Comparison of ENCODE assay signal across 8 cellular contexts in the genomic region with DNA sequence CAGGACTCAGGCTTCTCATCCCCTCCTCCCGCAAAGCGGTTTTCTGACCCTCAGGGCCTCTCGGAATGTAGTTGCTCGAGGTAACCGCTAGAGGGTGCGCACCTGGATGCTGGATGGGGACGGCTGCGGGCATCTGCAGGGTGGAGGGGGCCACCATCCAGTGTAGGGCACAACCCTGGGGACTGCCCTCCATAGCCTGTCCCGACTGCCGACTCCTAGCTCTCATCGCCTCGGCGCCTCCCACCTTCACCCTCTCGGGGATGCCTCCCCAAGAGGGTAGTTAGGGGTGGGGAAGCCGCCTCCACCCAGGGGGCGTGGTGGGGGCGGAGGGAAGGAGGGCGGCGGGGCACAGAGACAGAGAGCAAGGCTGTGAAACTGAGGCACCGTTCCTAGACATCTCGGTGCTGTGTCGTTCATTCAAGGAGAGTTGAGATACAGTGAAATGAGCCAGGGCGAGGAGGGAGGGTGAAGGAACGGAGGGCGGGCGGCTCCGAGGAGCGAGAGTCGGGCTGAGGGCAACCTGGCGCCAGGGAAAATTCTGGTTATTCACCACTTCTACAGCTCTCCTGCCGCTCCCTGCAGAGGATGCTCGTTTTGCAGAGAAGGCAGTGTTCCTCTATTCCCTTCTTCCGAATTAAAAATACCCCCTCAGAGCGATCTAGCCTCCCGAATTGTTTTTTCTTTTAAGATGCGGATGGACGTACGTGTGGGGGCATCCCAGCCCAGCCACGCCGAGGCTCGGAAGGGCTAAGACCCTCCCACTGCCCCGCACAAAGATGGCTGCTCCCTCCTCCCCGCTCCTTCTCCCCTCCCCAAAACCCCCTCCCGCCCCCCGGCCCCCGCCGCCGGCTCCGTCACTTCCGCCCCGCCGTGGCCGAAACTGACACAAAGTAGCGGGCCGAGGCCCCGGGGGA. TPM values are rescaled to one million over a fixed set of nuclear protein-coding genes. Genes with fewer than 3 reads are reported as not detected.
DNase-seq lines count a peak whose midpoint lies in the region; ATAC-seq, FAIRE-seq and TF ChIP-seq lines count a peak whose summit lies in the region.

A gene with protein sequence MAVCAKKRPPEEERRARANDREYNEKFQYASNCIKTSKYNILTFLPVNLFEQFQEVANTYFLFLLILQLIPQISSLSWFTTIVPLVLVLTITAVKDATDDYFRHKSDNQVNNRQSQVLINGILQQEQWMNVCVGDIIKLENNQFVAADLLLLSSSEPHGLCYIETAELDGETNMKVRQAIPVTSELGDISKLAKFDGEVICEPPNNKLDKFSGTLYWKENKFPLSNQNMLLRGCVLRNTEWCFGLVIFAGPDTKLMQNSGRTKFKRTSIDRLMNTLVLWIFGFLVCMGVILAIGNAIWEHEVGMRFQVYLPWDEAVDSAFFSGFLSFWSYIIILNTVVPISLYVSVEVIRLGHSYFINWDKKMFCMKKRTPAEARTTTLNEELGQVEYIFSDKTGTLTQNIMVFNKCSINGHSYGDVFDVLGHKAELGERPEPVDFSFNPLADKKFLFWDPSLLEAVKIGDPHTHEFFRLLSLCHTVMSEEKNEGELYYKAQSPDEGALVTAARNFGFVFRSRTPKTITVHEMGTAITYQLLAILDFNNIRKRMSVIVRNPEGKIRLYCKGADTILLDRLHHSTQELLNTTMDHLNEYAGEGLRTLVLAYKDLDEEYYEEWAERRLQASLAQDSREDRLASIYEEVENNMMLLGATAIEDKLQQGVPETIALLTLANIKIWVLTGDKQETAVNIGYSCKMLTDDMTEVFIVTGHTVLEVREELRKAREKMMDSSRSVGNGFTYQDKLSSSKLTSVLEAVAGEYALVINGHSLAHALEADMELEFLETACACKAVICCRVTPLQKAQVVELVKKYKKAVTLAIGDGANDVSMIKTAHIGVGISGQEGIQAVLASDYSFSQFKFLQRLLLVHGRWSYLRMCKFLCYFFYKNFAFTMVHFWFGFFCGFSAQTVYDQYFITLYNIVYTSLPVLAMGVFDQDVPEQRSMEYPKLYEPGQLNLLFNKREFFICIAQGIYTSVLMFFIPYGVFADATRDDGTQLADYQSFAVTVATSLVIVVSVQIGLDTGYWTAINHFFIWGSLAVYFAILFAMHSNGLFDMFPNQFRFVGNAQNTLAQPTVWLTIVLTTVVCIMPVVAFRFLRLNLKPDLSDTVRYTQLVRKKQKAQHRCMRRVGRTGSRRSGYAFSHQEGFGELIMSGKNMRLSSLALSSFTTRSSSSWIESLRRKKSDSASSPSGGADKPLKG (plus strand): TSS at position 857 of the 914 bp plus-strand sequence. CDS start 2,617 bp downstream, outside the sequence.

- H2AFZ ChIP-seq in neuronal stem cell (ENCODE audit: low read length) = peak within 1 kb of the TSS; percentile 99

- ATAC-seq in GM19372 (IDR thresholded peaks at IDR 0.05; ENCODE audit: low read depth, unreplicated experiment) = peak; percentile 50

- H3K4me2 ChIP-seq in neuronal stem cell (ENCODE audit: insufficient read depth, low read length, poor library complexity, severe bottlenecking) = peak within 1 kb of the TSS; percentile 92

- peak within 1 kb of the TSS; percentile 44 for H3K23ac ChIP-seq in neuronal stem cell (ENCODE audit: low read depth, low read length, poor library complexity)

- no peak for TF ChIP-seq CTCF in subcutaneous adipose tissue (IDR thresholded peaks at IDR 0.05; ENCODE audit: low read depth)

- H3K18ac ChIP-seq in neuronal stem cell (ENCODE audit: low read length) = peak within 1 kb of the TSS; percentile 98

- peak within 1 kb of the TSS; percentile 68 to 93 for H3K4me3 ChIP-seq in neuronal stem cell (ENCODE audit: low read length in 2 of 2)

- peak within 1 kb of the TSS; percentile 90 for H2BK5ac ChIP-seq in neuronal stem cell (ENCODE audit: low read length)

- H3K4me1 ChIP-seq in neuronal stem cell (ENCODE audit: control insufficient read depth in 2 of 2, insufficient read depth in 1 of 2, low read depth in 1 of 2, low read length in 2 of 2) = peaks cover 7 to 25% of the 10 kb centered on the region in 2 donors

- H3K36me3 ChIP-seq in neuronal stem cell (replicated peaks in 1 of 2; ENCODE audit: control insufficient read depth in 2 of 2, insufficient read depth in 2 of 2, low read length in 2 of 2) = peaks cover 0 to 14% of the 10 kb centered on the region in 2 donors

- H3K14ac ChIP-seq in neuronal stem cell (ENCODE audit: low read length) = peak within 1 kb of the TSS; percentile 77

- peak within 1 kb of the TSS; percentile 59 for H2BK15ac ChIP-seq in neuronal stem cell (ENCODE audit: low read length)

- no peak within 1 kb of the TSS for H4K91ac ChIP-seq in neuronal stem cell (ENCODE audit: low read depth, low read length, poor library complexity)

- peaks cover 0 to 19% (median 0%) of the 10 kb centered on the region in 3 experiments for H3K27me3 ChIP-seq in neuronal stem cell (ENCODE audit: control insufficient read depth in 3 of 3, insufficient read depth in 3 of 3, low read depth in 1 of 3, low read length in 3 of 3)

- peak within 1 kb of the TSS; percentile 63 for H3K27ac ChIP-seq in neuronal stem cell (replicated peaks; ENCODE audit: low read length)

- no peak within 1 kb of the TSS for H3K4ac ChIP-seq in neuronal stem cell (ENCODE audit: low read length)

- H2BK120ac ChIP-seq in neuronal stem cell (ENCODE audit: low read depth, low read length) = peak within 1 kb of the TSS; percentile 36

- H2AK5ac ChIP-seq in neuronal stem cell (ENCODE audit: low read depth, low read length) = peak within 1 kb of the TSS; percentile 77

- peak within 1 kb of the TSS; percentile 94 for H3K9ac ChIP-seq in neuronal stem cell (ENCODE audit: low read depth, low read length, poor library complexity)

- FAIRE-seq in frontal cortex (lab: Jason Lieb, UNC) = no peak

- peaks cover 8% of the 10 kb centered on the region for H3K79me1 ChIP-seq in neuronal stem cell (ENCODE audit: low read depth, low read length)

- no CpG with 5 or more reads among the region's 56 CpGs for WGBS in neuronal stem cell (ENCODE audit: extremely low coverage in 2 of 2, insufficient read length in 2 of 2, insufficient replicate concordance in 1 of 2), 2 donors

- no peak within 1 kb of the TSS for H4K8ac ChIP-seq in neuronal stem cell (ENCODE audit: low read depth, low read length)

- no peaks in the 10 kb centered on the region for H3K9me3 ChIP-seq in neuronal stem cell (replicated peaks in 1 of 2; ENCODE audit: control insufficient read depth in 2 of 2, insufficient read depth in 1 of 2, low read depth in 1 of 2, low read length in 2 of 2)

- peak within 1 kb of the TSS; percentile 82 for H2BK12ac ChIP-seq in neuronal stem cell (ENCODE audit: low read length)

- DNase-seq in AG08396 (ENCODE audit: low spot score) = peak; percentile 86
- DNase-seq in M059J (ENCODE audit: low read depth) = peak; percentile 77
- peak; percentile 89 for DNase-seq in SK-N-DZ (ENCODE audit: low spot score)
- peak; percentile 48 to 69 (median 62) for DNase-seq in activated naive CD4-positive, alpha-beta T cell (lab: John Stamatoyannopoulos, UW)
- DNase-seq in frontal cortex (ENCODE audit: low spot score in 2 of 2) = peak; percentile 72 to 83
- DNase-seq in neuronal stem cell (ENCODE audit: low spot score) = peak; percentile 82

RNA-seq across cellular contexts. Expression of the gene that starts here (rescaled TPM):
- total RNA-seq in M059J (2014; rRNA removed; shearing (Covaris generic)) = 48.6 and 57.2 TPM in 2 replicates
- polyA plus RNA-seq in SK-N-DZ (2014; cell fraction: cytosol; rRNA removed) = 60.3 and 71.0 TPM in 2 replicates
- 138 TPM in 2 replicates for polyA plus RNA-seq in SK-N-DZ (2014; cell fraction: nucleus; rRNA removed)
- 25.3 TPM for total RNA-seq in frontal cortex
- polyA plus RNA-seq in neuronal stem cell (2013, experiment 1 of 2) = 23.7 TPM
- polyA plus RNA-seq in neuronal stem cell (2013, experiment 2 of 2) = 22.1 TPM
- 10 to 100 TPM; 39.6 to 46.5 (median 44.6) TPM for total RNA-seq in subcutaneous adipose tissue

Comparison
In these comparisons a context has a peak if more than half of its experiments do, and no peak if none do; other contexts are left out.
1. Peak in every context shown above with its lines: DNase-seq, ATAC-seq, H3K4me3 ChIP-seq and H3K27ac ChIP-seq.